In the genomic region with DNA sequence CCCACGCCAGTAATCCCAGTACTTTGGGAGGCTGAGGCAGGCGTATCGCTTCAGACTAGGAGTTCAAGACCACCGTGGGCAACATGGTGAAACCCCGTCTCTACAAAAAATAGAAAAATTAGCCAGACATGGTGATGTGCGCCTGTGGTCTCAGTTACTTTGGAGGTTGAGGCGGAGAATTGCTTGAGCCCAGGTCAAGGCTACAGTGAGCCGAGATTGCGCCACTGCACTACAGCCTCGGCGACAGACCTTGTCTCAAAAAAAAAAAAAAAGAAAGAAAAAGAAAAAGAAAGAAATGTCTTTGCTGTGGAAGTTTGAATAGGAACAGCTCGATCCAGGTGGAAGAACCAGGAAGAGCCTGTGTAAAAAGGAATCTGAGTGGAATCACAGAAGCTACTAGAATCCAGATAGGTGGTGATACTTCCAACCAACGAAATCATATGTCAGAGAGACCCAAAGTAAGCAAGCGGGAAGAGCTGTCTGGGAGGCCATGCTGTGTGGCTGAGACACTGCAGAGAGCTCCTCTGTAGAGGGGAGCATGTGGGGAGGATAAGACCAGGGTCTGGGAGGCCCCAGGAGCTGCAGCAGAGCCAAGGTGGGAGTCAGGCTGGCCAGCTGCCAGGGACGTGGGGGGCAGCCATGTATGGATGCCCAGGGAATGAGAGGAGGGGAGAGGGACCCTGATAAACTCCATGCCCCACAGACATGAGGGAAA, we compare ENCODE assay signal across 21 cellular contexts. TPM values are rescaled to one million over a fixed set of nuclear protein-coding genes. Genes with fewer than 3 reads are reported as not detected.
DNase-seq lines count a peak whose midpoint lies in the region; ATAC-seq, FAIRE-seq and TF ChIP-seq lines count a peak whose summit lies in the region.
"Had no signal": no experiment of that assay in that cellular context is flagged by ENCODE, and none has a peak within 500 bp of the region (broad histone marks: within the 10 kb centered on the region; RNA-seq: fewer than 3 reads in every experiment).

No MANE protein-coding gene starts in this region.

- H3K9ac ChIP-seq in HepG2 (ENCODE audit: insufficient read depth, low read depth, low read length) = no peak overlapping the region
- H3K9ac ChIP-seq in H1 (replicated peaks in 1 of 4; ENCODE audit: extremely low read depth in 1 of 4, low read depth in 3 of 4, low read length in 3 of 4) = no peak overlapping the region; a peak in 1 of 7 replicates
- no peak overlapping the region for H3K9ac ChIP-seq in neural progenitor cell

- H3K4me1 Mint-ChIP-seq in neural progenitor cell = peaks cover 11% of the 10 kb centered on the region

- no peak overlapping the region for H4K91ac ChIP-seq in H1 (replicated peaks; ENCODE audit: insufficient read length, low read length)

- no peak overlapping the region for H4K8ac ChIP-seq in H1 (ENCODE audit: extremely low read depth, insufficient read depth, low read length)

- no peak overlapping the region for H2AK5ac ChIP-seq in H1 (ENCODE audit: low read depth, low read length)

- H3K56ac ChIP-seq in H1 (replicated peaks; ENCODE audit: insufficient read length, low read depth, low read length) = no peak overlapping the region

- TF ChIP-seq CTCF in HepG2 (CRISPR knock-in tag; IDR thresholded peaks at IDR 0.05) = no peak
- no peak for TF ChIP-seq CTCF in right lobe of liver (IDR thresholded peaks at IDR 0.05)
- TF ChIP-seq CTCF in H1 (IDR thresholded peaks at IDR 0.05; ENCODE audit: control extremely low read depth in 1 of 3, insufficient read depth in 1 of 3, low read depth in 1 of 3, low read length in 3 of 3) = no peak
- TF ChIP-seq CTCF in neural progenitor cell (IDR thresholded peaks at IDR 0.05) = no peak
- TF ChIP-seq CTCF in foreskin fibroblast (IDR thresholded peaks at IDR 0.05; ENCODE audit: low read depth, low read length) = no peak

- H3K27me3 ChIP-seq in HepG2 (ENCODE audit: control insufficient read depth in 1 of 2, insufficient read depth in 2 of 2, low read length in 2 of 2) = no peaks in the 10 kb centered on the region
- H3K27me3 ChIP-seq in right lobe of liver = no peaks in the 10 kb centered on the region
- no peaks in the 10 kb centered on the region for H3K27me3 ChIP-seq in H1 (replicated peaks in 1 of 4; ENCODE audit: control insufficient read depth in 3 of 4, extremely low read depth in 1 of 4, insufficient read depth in 3 of 4, low read length in 3 of 4)
- H3K27me3 ChIP-seq in neural progenitor cell = no peaks in the 10 kb centered on the region
- H3K27me3 ChIP-seq: SJCRH30, suprapubic skin had no signal

- H3K4me3 ChIP-seq in HepG2 (replicated peaks in 1 of 3; ENCODE audit: insufficient read depth in 1 of 3, low read depth in 2 of 3, low read length in 3 of 3) (no peak overlapping the region), right lobe of liver (no peak overlapping the region), H1 (ENCODE audit: extremely low read depth in 1 of 4, insufficient read depth in 2 of 4, low read depth in 3 of 4, low read length in 4 of 4) (no peak overlapping the region), neural progenitor cell (no peak overlapping the region), foreskin fibroblast (ENCODE audit: low read depth in 1 of 2, low read length in 2 of 2) (no peak overlapping the region)
- H3K4me3 ChIP-seq: SJCRH30, suprapubic skin had no signal

- no peak for TF ChIP-seq EP300 in HepG2 (IDR thresholded peaks at IDR 0.05; ENCODE audit: low read depth in 2 of 2, low read length in 2 of 2)
- TF ChIP-seq EP300 in HepG2 (CRISPR knock-in tag; IDR thresholded peaks at IDR 0.05; ENCODE audit: borderline replicate concordance) = no peak
- no peak for TF ChIP-seq EP300 in H1 (IDR thresholded peaks at IDR 0.05; ENCODE audit: borderline replicate concordance in 1 of 2, low read depth in 2 of 2, low read length in 2 of 2)

- no peaks in the 10 kb centered on the region for H3K27me3 Mint-ChIP-seq in neural progenitor cell (ENCODE audit: insufficient read depth, low read depth)
- H3K27me3 Mint-ChIP-seq: CD4-positive, alpha-beta T cell; T-helper 17 cell had no signal

- H3K4me1 ChIP-seq in HepG2 (ENCODE audit: insufficient read depth, low read length) (peaks cover 7% of the 10 kb centered on the region), right lobe of liver (no peaks in the 10 kb centered on the region), H1 (replicated peaks in 1 of 4; ENCODE audit: control insufficient read depth in 3 of 4, insufficient read depth in 4 of 4, low read length in 3 of 4) (peaks cover 0 to 5% (median 3%) of the 10 kb centered on the region in 4 experiments; a peak in 5 of 7 replicates), neural progenitor cell (peaks cover 26% of the 10 kb centered on the region)
- H3K4me1 ChIP-seq: SJCRH30 had no signal

- WGBS in HepG2 (ENCODE audit: low lambda C conversion rate) = 85% methylated on average over 15 of the region's 15 CpGs
- WGBS in right lobe of liver (ENCODE audit: insufficient coverage, low coverage, low lambda C conversion rate, missing lambda C conversion rate) = 83% methylated on average over 11 of the region's 15 CpGs
- 87% methylated on average over 15 of the region's 15 CpGs; no CpG with 5 or more reads in 1 of the 2 experiments for WGBS in H1 (ENCODE audit: extremely low coverage in 1 of 2, insufficient coverage in 1 of 2, insufficient read length in 1 of 2, insufficient replicate concordance in 2 of 2, low coverage in 1 of 2, low lambda C conversion rate in 2 of 2, missing lambda C conversion rate in 1 of 2), 2 experiments

- H3K4me2 ChIP-seq in HepG2 (ENCODE audit: low read depth, low read length) (no peak overlapping the region), H1 (ENCODE audit: insufficient read depth in 1 of 2, low read depth in 2 of 2, low read length in 2 of 2) (no peak overlapping the region; a peak in 1 of 4 replicates), neural progenitor cell (no peak overlapping the region)

- BruUV-seq in HepG2 (replicated peaks; lab: Mats Ljungman, UMichigan) = no TSS peak

- no peak overlapping the region for H3K4ac ChIP-seq in H1 (replicated peaks; ENCODE audit: insufficient read length, low read depth, low read length)

- H2BK5ac ChIP-seq in H1 (ENCODE audit: low read depth, low read length) = 0 out of 2 replicates have a peak overlapping the region, but pooled peaks have one; percentile 26

- ATAC-seq in HepG2 (peak; percentile 29; the same call in 1 of the 3 replicates), right lobe of liver (no peak), HG03442 (IDR thresholded peaks at IDR 0.05; ENCODE audit: unreplicated experiment) (no peak)
- ATAC-seq: left colon, Panc1, T-helper 17 cell had no signal

- H4K5ac ChIP-seq in H1 (ENCODE audit: insufficient read length, low read depth, low read length) = no peak overlapping the region

- H3K9me3 Mint-ChIP-seq in neural progenitor cell = no peaks in the 10 kb centered on the region
- H3K9me3 Mint-ChIP-seq: CD4-positive, alpha-beta T cell had no signal

- no peak overlapping the region for H3K4me3 Mint-ChIP-seq in neural progenitor cell
- H3K4me3 Mint-ChIP-seq: CD4-positive, alpha-beta T cell had no signal

- H4K20me1 ChIP-seq in HepG2 (ENCODE audit: insufficient read depth, low read length) (peaks cover 21% of the 10 kb centered on the region), H1 (replicated peaks in 1 of 2; ENCODE audit: control insufficient read depth in 1 of 2, insufficient read depth in 2 of 2, low read length in 2 of 2) (peaks cover 3 to 22% of the 10 kb centered on the region in 2 experiments), neural progenitor cell (ENCODE audit: low read depth) (peaks cover 92% of the 10 kb centered on the region)

- no peak overlapping the region for H3K18ac ChIP-seq in H1 (ENCODE audit: extremely low read depth, low read length)

- H2BK15ac ChIP-seq in H1 (ENCODE audit: low read length) = no peak overlapping the region

- H2BK20ac ChIP-seq in H1 (ENCODE audit: low read length) = no peak overlapping the region

- in situ Hi-C loops in HepG2 (cut with HindIII; ENCODE audit: extremely low pct_ligation_motif_present, low pct_unique_long_range_greater_than_20kb) = no loop called here

- TF ChIP-seq POLR2A in HepG2 (IDR thresholded peaks at IDR 0.05; ENCODE audit: insufficient read depth in 1 of 2, low read depth in 2 of 2, low read length in 2 of 2) (no peak), right lobe of liver (IDR thresholded peaks at IDR 0.05) (no peak), H1 (IDR thresholded peaks at IDR 0.05; ENCODE audit: control extremely low read depth in 1 of 2, low read depth in 2 of 2, low read length in 2 of 2) (no peak)

- H3K36me3 ChIP-seq in HepG2 (replicated peaks in 1 of 2; ENCODE audit: control insufficient read depth in 1 of 2, insufficient read depth in 2 of 2, low read length in 2 of 2) (peaks cover 12 to 42% of the 10 kb centered on the region in 2 experiments), right lobe of liver (peaks cover 0 to 6% (median 3%) of the 10 kb centered on the region in 4 donors), H1 (ENCODE audit: control insufficient read depth in 2 of 4, insufficient read depth in 4 of 4, low read length in 3 of 4) (peaks cover 3 to 36% (median 5%) of the 10 kb centered on the region in 4 experiments; a peak in 7 of 8 replicates), neural progenitor cell (peaks cover 4% of the 10 kb centered on the region)

- intact Hi-C loops in HepG2 (cut with micrococcal nuclease; ENCODE audit: unreplicated experiment) (no loop called here), right lobe of liver (cut with DNase I) (no loop called here)

- H3K27ac Mint-ChIP-seq in neural progenitor cell = peak overlapping the region; percentile 9
- H3K27ac Mint-ChIP-seq: CD4-positive, alpha-beta T cell had no signal

- POLR2A ChIA-PET in HepG2 (lab: Yijun Ruan, JAX) = no interaction called here
- POLR2A ChIA-PET in H1 (lab: Charles Lee; ENCODE audit: partially characterized antibody) = interaction anchor here (1.1 to 1.7 kb wide), 5 partner anchors 9 to 94 kb away, joined by 3 to 5 read pairs (median 4); no protein-coding TSS in a partner anchor

- H3K23ac ChIP-seq in H1 (ENCODE audit: insufficient read length) = no peak overlapping the region

- peaks cover 29% of the 10 kb centered on the region for H3K36me3 Mint-ChIP-seq in neural progenitor cell

- DNase-seq in HepG2 (ENCODE audit: low spot score) (no peak), right lobe of liver (no peak), H1 (ENCODE audit: low read depth in 1 of 2, low spot score in 2 of 2) (peak in 1 of 2 experiments; percentile 39), neural progenitor cell (ENCODE audit: low spot score) (no peak), HCEC 1CT (no peak), foreskin fibroblast (no peak), HK-2 (ENCODE audit: unreplicated experiment) (no peak)
- DNase-seq: activated T-cell treated with anti-CD3 and anti-CD28 coated beads for 4 hours; amygdala; CD4-positive, alpha-beta T cell; GDM1; left colon; NCI-H1092; NCI-H2081; NK-92 treated with Interleukin-12 subunit alpha and Interleukin-12 subunit beta, amount 100 ng/mL, for 24 hours; SJCRH30; stimulated activated CD8-positive, alpha-beta memory T cell treated with anti-CD3 and anti-CD28 coated beads, Interleukin-4, amount 100 ng/mL, for 48 hours; T-helper 17 cell had no signal

- H3K23me2 ChIP-seq in H1 (ENCODE audit: low read depth, low read length) = no peaks in the 10 kb centered on the region

- H3K9me3 ChIP-seq in HepG2 (ENCODE audit: low read length) = no peaks in the 10 kb centered on the region
- H3K9me3 ChIP-seq in right lobe of liver = no peaks in the 10 kb centered on the region
- H3K9me3 ChIP-seq in H1 (ENCODE audit: insufficient read depth in 2 of 2, low read depth in 1 of 2, low read length in 1 of 2) = no peaks in the 10 kb centered on the region
- no peaks in the 10 kb centered on the region for H3K9me3 ChIP-seq in neural progenitor cell (ENCODE audit: low read depth)
- H3K9me3 ChIP-seq: SJCRH30, suprapubic skin had no signal

- no peak for FAIRE-seq in HepG2 (lab: Jason Lieb, UNC)
- FAIRE-seq in H1 (lab: Jason Lieb, UNC) = no peak

- H3F3A ChIP-seq in neural progenitor cell (ENCODE audit: low read depth) = peaks cover 11% of the 10 kb centered on the region

- CTCF ChIA-PET in HepG2 (lab: Yijun Ruan, JAX; ENCODE audit: low intra/inter-chr PET ratio, low total read pairs) = no interaction called here
- CTCF ChIA-PET in H1 (lab: Charles Lee; ENCODE audit: partially characterized antibody) = interaction anchor here (1.6 kb wide), 1 partner anchor 18 kb away, joined by 4 read pairs; no protein-coding TSS in a partner anchor

- H3K27ac ChIP-seq in HepG2 (ENCODE audit: extremely low read length, insufficient read depth, low read length) (no peak overlapping the region), right lobe of liver (no peak overlapping the region), H1 (ENCODE audit: low read depth, low read length) (no peak overlapping the region; the same call in 1 of the 2 replicates), neural progenitor cell (peak overlapping the region; percentile 34)
- H3K27ac ChIP-seq: SJCRH30, suprapubic skin had no signal

- no peak overlapping the region for H3K14ac ChIP-seq in H1 (ENCODE audit: insufficient read length)

- H3K79me2 ChIP-seq in HepG2 (ENCODE audit: insufficient read depth, low read length) = peaks cover 80% of the 10 kb centered on the region
- peaks cover 14 to 97% of the 10 kb centered on the region in 2 experiments for H3K79me2 ChIP-seq in H1 (ENCODE audit: control insufficient read depth in 1 of 2, insufficient read depth in 2 of 2, low read length in 2 of 2)
- H3K79me2 ChIP-seq in neural progenitor cell (ENCODE audit: low read depth) = peaks cover 100% of the 10 kb centered on the region

- H2BK120ac ChIP-seq in H1 (replicated peaks; ENCODE audit: low read depth, low read length) = no peak overlapping the region

- H3K79me1 ChIP-seq in H1 (ENCODE audit: low read depth, low read length) = peaks cover 13% of the 10 kb centered on the region

- no peak overlapping the region for H2AFZ ChIP-seq in HepG2 (ENCODE audit: low read length)
- H2AFZ ChIP-seq in H1 (ENCODE audit: low read length) = no peak overlapping the region
- H2AFZ ChIP-seq in neural progenitor cell (replicated peaks) = no peak overlapping the region

- no peak overlapping the region for H2BK12ac ChIP-seq in H1 (ENCODE audit: low read depth, low read length)

- TF ChIP-seq RAD21 in HepG2 (CRISPR knock-in tag; IDR thresholded peaks at IDR 0.05) = no peak
- no peak for TF ChIP-seq RAD21 in H1 (IDR thresholded peaks at IDR 0.05 in 1 of 2, conservative IDR thresholded peaks at IDR 0.05 in 1 of 2; ENCODE audit: low read depth in 2 of 2, low read length in 2 of 2)

RNA-seq across cellular contexts. Expression of a gene that starts 21.1 kb away (rescaled TPM):
- total RNA-seq in HepG2 (2016; rRNA removed; fragmentation: Illumina TruSeq; extraction: Trizol) (7.1 and 7.3 TPM in 2 replicates), right lobe of liver (10 to 100 TPM in 2 of 6 experiments, 1 to 10 TPM in 4; 6.8 to 12.8 (median 8.7) TPM), neural progenitor cell (ENCODE audit: low replicate concordance) (15.2 and 18.4 TPM in 2 replicates)
- total RNA-seq in HepG2 (2016; cell fraction: cytosol; rRNA removed; fragmentation: Illumina TruSeq; extraction: Trizol; ENCODE audit: low read depth) = 1.7 and 1.8 TPM in 2 replicates
- total RNA-seq in HepG2 (2016; cell fraction: insoluble cytoplasmic fraction; rRNA removed; fragmentation: Illumina TruSeq; extraction: Trizol) = 7.0 and 7.2 TPM in 2 replicates
- 4.2 and 4.3 TPM in 2 replicates for total RNA-seq in HepG2 (2016; cell fraction: membrane; rRNA removed; fragmentation: Illumina TruSeq; extraction: Trizol)
- total RNA-seq in HepG2 (2016; cell fraction: nucleus; rRNA removed; fragmentation: Illumina TruSeq; extraction: Trizol) = 6.9 and 7.7 TPM in 2 replicates
- polyA plus RNA-seq in HepG2 (2011; rRNA removed) (8.5 and 9.1 TPM in 2 replicates), H1 (2011; rRNA removed) (8.3 and 10.8 TPM in 2 replicates)
- 6.4 and 10.3 TPM in 2 replicates for polyA plus RNA-seq in HepG2 (2011; cell fraction: cytosol; rRNA removed)
- 11.4 and 12.5 TPM in 2 replicates for polyA plus RNA-seq in HepG2 (2011; cell fraction: nucleus; rRNA removed)
- polyA plus RNA-seq in HepG2 (2012) = 10.4 and 11.8 TPM in 2 replicates
- polyA plus RNA-seq in HepG2 (2016; cell fraction: cytosol; fragmentation: Illumina TruSeq; extraction: Trizol; ENCODE audit: low read depth) = 0.38 TPM in 2 replicates
- 10.2 and 11.9 TPM in 2 replicates for polyA plus RNA-seq in HepG2 (2016; cell fraction: insoluble cytoplasmic fraction; fragmentation: Illumina TruSeq; extraction: Trizol; ENCODE audit: low read depth)
- polyA plus RNA-seq in HepG2 (2016; cell fraction: membrane; fragmentation: Illumina TruSeq; extraction: Trizol; ENCODE audit: low read depth) = 2.2 and 2.4 TPM in 2 replicates
- polyA plus RNA-seq in HepG2 (2016; cell fraction: nucleus; fragmentation: Illumina TruSeq; extraction: Trizol; ENCODE audit: insufficient read depth, low read depth) = 13.3 and 13.4 TPM in 2 replicates
- polyA minus RNA-seq in HepG2 (2011; rRNA and poly(A)+ RNA removed; ENCODE audit: low replicate concordance) = 11.2 and 18.2 TPM in 2 replicates
- 11.8 and 11.9 TPM in 2 replicates for polyA minus RNA-seq in HepG2 (2011; cell fraction: cytosol; rRNA and poly(A)+ RNA removed)
- 10.8 and 11.6 TPM in 2 replicates for polyA minus RNA-seq in HepG2 (2011; cell fraction: nucleus; rRNA and poly(A)+ RNA removed)
- total RNA-seq in H1 (2021; fragmentation: NEBNext Ultra II Directional; extraction: Animal tissue kit (Norgen Biotek cat#: 25700)) = 26.2 and 26.5 TPM in 2 replicates
- polyA plus RNA-seq in H1 (2011; cell fraction: cytosol; rRNA removed) = 10.7 TPM
- 17.0 TPM for polyA plus RNA-seq in H1 (2011; cell fraction: nucleus; rRNA removed)
- 10.4 to 14.1 TPM (median 13.4 TPM) in 4 replicates for polyA plus RNA-seq in H1 (2012, experiment 1 of 2)
- polyA plus RNA-seq in H1 (2012, experiment 2 of 2) = 4.8 TPM
- polyA plus RNA-seq in H1 (2013, experiment 1 of 2) = 8.5 TPM
- polyA plus RNA-seq in H1 (2013, experiment 2 of 2) = 8.7 TPM
- polyA minus RNA-seq in H1 (2011; rRNA and poly(A)+ RNA removed) = 11.9 and 13.9 TPM in 2 replicates
- polyA minus RNA-seq in H1 (2011; cell fraction: cytosol; rRNA and poly(A)+ RNA removed) = 15.9 TPM
- polyA minus RNA-seq in H1 (2011; cell fraction: nucleus; rRNA and poly(A)+ RNA removed) = 15.9 TPM
